ENCODE assay signal across 21 cellular contexts in genomic region chr2:173760553-173760952, GRCh38.
DNase-seq lines count a peak whose midpoint lies in the region; ATAC-seq and TF ChIP-seq lines count a peak whose summit lies in the region.
"Had no signal": no experiment of that assay in that cellular context is flagged by ENCODE, and none has a peak within 500 bp of the region (broad histone marks: within the 10 kb centered on the region; RNA-seq: fewer than 3 reads in every experiment).

No MANE protein-coding gene starts in this region.

- ATAC-seq in Right ventricle myocardium superior (ENCODE audit: poor library complexity), result peak; percentile 36
- no peak for ATAC-seq in HG03108 (IDR thresholded peaks at IDR 0.05; ENCODE audit: unreplicated experiment)
- no peak for ATAC-seq in HG02623 (IDR thresholded peaks at IDR 0.05; ENCODE audit: unreplicated experiment)
- ATAC-seq: foreskin keratinocyte, heart right ventricle, left cardiac atrium had no signal

- H3K27ac ChIP-seq in right atrium auricular region (no peak overlapping the region), prostate gland (no peak overlapping the region)
- H3K27ac ChIP-seq: foreskin keratinocyte, heart right ventricle, SJSA1, skin epidermis, upper lobe of left lung had no signal

- H3K9me3 ChIP-seq in right atrium auricular region (no peaks in the 10 kb centered on the region), prostate gland (no peaks in the 10 kb centered on the region)
- H3K9me3 ChIP-seq: heart right ventricle, SJSA1, upper lobe of left lung had no signal

- 6% methylated on average over 3 of the region's 3 CpGs for WGBS in prostate gland

- H3K27me3 ChIP-seq in right atrium auricular region (no peaks in the 10 kb centered on the region), prostate gland (replicated peaks; ENCODE audit: insufficient read depth) (no peaks in the 10 kb centered on the region)
- H3K27me3 ChIP-seq: foreskin keratinocyte, heart right ventricle, upper lobe of left lung had no signal

- no peak for DNase-seq in Right ventricle myocardium superior
- DNase-seq in right atrium auricular region (ENCODE audit: low spot score), result no peak
- peak; percentile 5 to 66 for DNase-seq in cardiac fibroblast (ENCODE audit: low read depth in 2 of 2)
- DNase-seq in fibroblast of villous mesenchyme (ENCODE audit: low read depth), result peak; percentile 64
- DNase-seq in SIG-M5 (lab: John Stamatoyannopoulos, UW), result no peak
- no peak for DNase-seq in prostate gland (ENCODE audit: low spot score)
- DNase-seq: 8988T; activated CD4-positive, alpha-beta T cell treated with anti-CD3 and anti-CD28 coated beads for 1 hour; activated effector memory CD4-positive, alpha-beta T cell treated with anti-CD3 and anti-CD28 coated beads, Interleukin-2, amount 50 U/mL, for 16 hours; activated naive CD8-positive, alpha-beta T cell treated with anti-CD3 and anti-CD28 coated beads, Interleukin-2, amount 10 ng/mL, durations not matched to agents 7 days and 5 days; foreskin keratinocyte; GOT3; heart right ventricle; left cardiac atrium; NCI-H1436; NCI-H510A; upper lobe of left lung had no signal

- TF ChIP-seq POLR2A in prostate gland (IDR thresholded peaks at IDR 0.05), result no peak

- H3K4me3 ChIP-seq in right atrium auricular region (no peak overlapping the region), cardiac fibroblast (replicated peaks in 1 of 2; ENCODE audit: low read depth in 2 of 2, low read length in 2 of 2) (no peak overlapping the region), fibroblast of villous mesenchyme (ENCODE audit: low read depth, low read length) (no peak overlapping the region), prostate gland (no peak overlapping the region)
- H3K4me3 ChIP-seq: heart right ventricle, SJSA1, skin epidermis, upper lobe of left lung had no signal

- TF ChIP-seq CTCF in right atrium auricular region (IDR thresholded peaks at IDR 0.05) (no peak), cardiac fibroblast (IDR thresholded peaks at IDR 0.05; ENCODE audit: low read depth, low read length) (no peak), fibroblast of villous mesenchyme (IDR thresholded peaks at IDR 0.05; ENCODE audit: insufficient read depth, low read depth, low read length) (no peak), prostate gland (IDR thresholded peaks at IDR 0.05) (no peak)

- intact Hi-C loops in Right ventricle myocardium superior (cut with DNase I), result no loop called here
- intact Hi-C loops in prostate gland (cut with DNase I), result no loop called here

- H3K36me3 ChIP-seq in right atrium auricular region (no peaks in the 10 kb centered on the region), prostate gland (no peaks in the 10 kb centered on the region)
- H3K36me3 ChIP-seq: heart right ventricle, SJSA1, upper lobe of left lung had no signal

- H3K4me1 ChIP-seq in right atrium auricular region, result no peaks in the 10 kb centered on the region
- H3K4me1 ChIP-seq in prostate gland (replicated peaks), result no peaks in the 10 kb centered on the region
- H3K4me1 ChIP-seq: foreskin keratinocyte, SJSA1 had no signal

Comparison
In these comparisons a context has a peak if more than half of its experiments do, and no peak if none do; other contexts are left out.
1. DNase-seq: peak in cardiac fibroblast (2 of 2) and fibroblast of villous mesenchyme (single experiment); none in Right ventricle myocardium superior (single experiment), right atrium auricular region (single experiment), SIG-M5 (single experiment) and prostate gland (single experiment).